Comparison of ENCODE assay signal across 14 cellular contexts in genomic region chr15:71275098-71275497, GRCh38.
DNase-seq lines count a peak whose midpoint lies in the region; ATAC-seq, FAIRE-seq and TF ChIP-seq lines count a peak whose summit lies in the region.
"Had no signal": no experiment of that assay in that cellular context is flagged by ENCODE, and none has a peak within 500 bp of the region (broad histone marks: within the 10 kb centered on the region; RNA-seq: fewer than 3 reads in every experiment).

No MANE protein-coding gene starts in this region.

- no peaks in the 10 kb centered on the region for H3K9me3 Mint-ChIP-seq in activated T-helper 2 cell treated with anti-CD3 and anti-CD28 coated beads, Interferon-gamma antibody, Interleukin-2, Interleukin-4, amounts not matched to agents 10 μg/mL and 5 μg/mL and 100 μg/mL, durations not matched to agents 14 hours and 24 hours and 36 hours

- H3K36me3 ChIP-seq in ACC112 (ENCODE audit: insufficient read depth, low read length) (no peaks in the 10 kb centered on the region; the same call in 1 of the 2 replicates), breast epithelium (no peaks in the 10 kb centered on the region)
- H3K36me3 ChIP-seq: Peyer's patch had no signal

- TF ChIP-seq CTCF in breast epithelium (IDR thresholded peaks at IDR 0.05) = no peak

- H3K4me1 ChIP-seq in ACC112 (ENCODE audit: control insufficient read depth, insufficient read depth, low read length, unreplicated experiment) = peaks cover 59% of the 10 kb centered on the region
- H3K4me1 ChIP-seq in breast epithelium = peaks cover 5 to 17% of the 10 kb centered on the region in 2 donors
- H3K4me1 ChIP-seq: parathyroid adenoma had no signal

- no peaks in the 10 kb centered on the region for H3K27me3 ChIP-seq in ACC112 (ENCODE audit: insufficient read depth, low read length)
- no peaks in the 10 kb centered on the region for H3K27me3 ChIP-seq in breast epithelium
- H3K27me3 ChIP-seq: Peyer's patch had no signal

- no peak for TF ChIP-seq POLR2A in breast epithelium (IDR thresholded peaks at IDR 0.05)

- no peak overlapping the region for H2AFZ ChIP-seq in ACC112 (ENCODE audit: low read length, unreplicated experiment)
- H2AFZ ChIP-seq: parathyroid adenoma had no signal

- H3K4me3 ChIP-seq in ACC112 (ENCODE audit: low read depth, low read length) = no peak overlapping the region
- H3K4me3 ChIP-seq in breast epithelium = no peak overlapping the region
- H3K4me3 ChIP-seq: Peyer's patch had no signal

- H3K79me2 ChIP-seq in ACC112 (ENCODE audit: control insufficient read depth, insufficient read depth, low read length, unreplicated experiment) = peaks cover 4% of the 10 kb centered on the region
- H3K79me2 ChIP-seq: parathyroid adenoma had no signal

- H3K4me3 Mint-ChIP-seq in activated T-helper 2 cell treated with anti-CD3 and anti-CD28 coated beads, Interferon-gamma antibody, Interleukin-2, Interleukin-4, amounts not matched to agents 10 μg/mL and 5 μg/mL and 100 μg/mL, durations not matched to agents 14 hours and 24 hours and 36 hours (ENCODE audit: low read depth) = no peak overlapping the region

- no peaks in the 10 kb centered on the region for H3K36me3 Mint-ChIP-seq in activated T-helper 2 cell treated with anti-CD3 and anti-CD28 coated beads, Interferon-gamma antibody, Interleukin-2, Interleukin-4, amounts not matched to agents 10 μg/mL and 5 μg/mL and 100 μg/mL, durations not matched to agents 14 hours and 24 hours and 36 hours (ENCODE audit: low read depth)

- ATAC-seq in HG02610 (IDR thresholded peaks at IDR 0.05; ENCODE audit: unreplicated experiment) = no peak
- ATAC-seq: HepG2 had no signal

- peaks cover 6% of the 10 kb centered on the region for H3K27me3 Mint-ChIP-seq in activated T-helper 2 cell treated with anti-CD3 and anti-CD28 coated beads, Interferon-gamma antibody, Interleukin-2, Interleukin-4, amounts not matched to agents 10 μg/mL and 5 μg/mL and 100 μg/mL, durations not matched to agents 14 hours and 24 hours and 36 hours (ENCODE audit: low read depth)

- no peak for FAIRE-seq in urothelium cell line (lab: Jason Lieb, UNC)
- FAIRE-seq: HepG2 had no signal

- H3K9me3 ChIP-seq in breast epithelium = no peaks in the 10 kb centered on the region
- H3K9me3 ChIP-seq: Peyer's patch had no signal

- DNase-seq in M059J (ENCODE audit: low read depth) (peak; percentile 89), breast epithelium (ENCODE audit: low spot score in 2 of 2) (no peak), left kidney (ENCODE audit: low read depth, low spot score) (peak; percentile 18), urothelium cell line (ENCODE audit: low spot score) (no peak)
- no peak for DNase-seq in activated T-helper 2 cell treated with anti-CD3 and anti-CD28 coated beads, Interferon-gamma antibody, Interleukin-2, Interleukin-4, amounts not matched to agents 10 μg/mL and 5 μg/mL and 100 μg/mL, durations not matched to agents 14 hours and 24 hours and 36 hours (ENCODE audit: low spot score)
- DNase-seq in activated CD4-positive, alpha-beta T cell treated with anti-CD3 and anti-CD28 coated beads, Interleukin-2, amount 50 U/mL, for 4 hours = no peak
- DNase-seq: GF-D8; NCI-H2029 treated with DMSO at 0.1 percent for 48 hours; stimulated activated CD4-positive, alpha-beta T cell treated with anti-CD3 and anti-CD28 coated beads, Interleukin-4, amount 100 ng/mL, for 4 hours had no signal

- no peak overlapping the region for H3K27ac Mint-ChIP-seq in activated T-helper 2 cell treated with anti-CD3 and anti-CD28 coated beads, Interferon-gamma antibody, Interleukin-2, Interleukin-4, amounts not matched to agents 10 μg/mL and 5 μg/mL and 100 μg/mL, durations not matched to agents 14 hours and 24 hours and 36 hours

- H3K27ac ChIP-seq in ACC112 (ENCODE audit: low read depth, low read length) (peak overlapping the region; percentile 69), breast epithelium (peak overlapping the region; percentile 1 to 20)
- H3K27ac ChIP-seq: parathyroid adenoma had no signal

- no peaks in the 10 kb centered on the region for H3K4me1 Mint-ChIP-seq in activated T-helper 2 cell treated with anti-CD3 and anti-CD28 coated beads, Interferon-gamma antibody, Interleukin-2, Interleukin-4, amounts not matched to agents 10 μg/mL and 5 μg/mL and 100 μg/mL, durations not matched to agents 14 hours and 24 hours and 36 hours (ENCODE audit: low read depth)

- intact Hi-C loops in breast epithelium (cut with DNase I; ENCODE audit: low total_unique reads) = no loop called here
- intact Hi-C loops in activated T-helper 2 cell treated with anti-CD3 and anti-CD28 coated beads, Interferon-gamma antibody, Interleukin-2, Interleukin-4, amounts not matched to agents 10 μg/mL and 5 μg/mL and 100 μg/mL, durations not matched to agents 14 hours and 24 hours and 36 hours (cut with micrococcal nuclease) = no loop called here

Comparison
In these comparisons a context has a peak if more than half of its experiments do, and no peak if none do; other contexts are left out.
1. DNase-seq: peak in M059J (single experiment) and left kidney (single experiment); none in breast epithelium (0 of 2), activated T-helper 2 cell treated with anti-CD3 and anti-CD28 coated beads, Interferon-gamma antibody, Interleukin-2, Interleukin-4, amounts not matched to agents 10 μg/mL and 5 μg/mL and 100 μg/mL, durations not matched to agents 14 hours and 24 hours and 36 hours (single experiment), activated CD4-positive, alpha-beta T cell treated with anti-CD3 and anti-CD28 coated beads, Interleukin-2, amount 50 U/mL, for 4 hours (0 of 2) and urothelium cell line (single experiment).